In the genomic region with DNA sequence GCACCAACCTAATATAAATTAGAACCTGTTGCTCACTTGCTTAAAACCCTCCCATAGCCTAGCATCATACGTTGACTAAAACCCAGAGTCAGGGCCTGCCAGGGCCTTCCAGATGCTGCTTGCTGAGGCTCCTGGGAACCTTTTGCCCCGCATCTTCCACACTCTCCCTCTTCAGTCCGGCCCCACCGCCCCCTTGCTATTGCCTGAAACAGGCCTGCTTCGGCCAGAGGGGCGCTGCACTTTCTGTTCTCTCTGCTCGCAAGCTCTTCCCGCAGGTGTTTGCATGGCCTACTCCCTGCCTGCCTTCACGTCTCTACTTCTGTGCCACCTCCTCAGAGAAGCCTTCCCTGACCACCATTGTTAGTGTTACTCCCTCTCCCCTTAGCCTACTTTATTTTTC, we compare ENCODE assay signal across 16 cellular contexts.
"Had no signal": no experiment of that assay in that cellular context is flagged by ENCODE, and none has a peak within 500 bp of the region (broad histone marks: within the 10 kb centered on the region; RNA-seq: fewer than 3 reads in every experiment).

No MANE protein-coding gene starts in this region.

- H3K36me3 ChIP-seq: uterus had no signal

- H3K4me1 ChIP-seq: transverse colon, uterus had no signal

- H3K4me3 Mint-ChIP-seq: activated CD8-positive, alpha-beta T cell treated with anti-CD3 and anti-CD28 coated beads for 36 hours; activated T-cell treated with anti-CD3 and anti-CD28 coated beads, Interleukin-2, amount 50 U/mL, for 24 hours; brain; memory B cell; stimulated activated naive CD8-positive, alpha-beta T cell treated with anti-CD3 and anti-CD28 coated beads, Interleukin-15, Interleukin-2, amounts not matched to agents 100 ng/mL and 50 ng/mL, for 24 hours had no signal

- DNase-seq: activated CD8-positive, alpha-beta T cell treated with anti-CD3 and anti-CD28 coated beads for 36 hours; activated effector memory CD4-positive, alpha-beta T cell treated with Interleukin-2 at 50 U/mL for 16 hours; activated T-cell treated with anti-CD3 and anti-CD28 coated beads, Interleukin-2, amount 50 U/mL, for 24 hours; anterior cingulate cortex; caudate nucleus; dorsolateral prefrontal cortex; foreskin fibroblast; T-helper 2 cell; transverse colon; uterus; WERI-Rb-1 had no signal

- H3K27ac ChIP-seq: dorsolateral prefrontal cortex, epithelial cell of prostate, suprapubic skin, transverse colon, uterus, WERI-Rb-1 had no signal

- H3K27ac Mint-ChIP-seq: activated CD8-positive, alpha-beta T cell treated with anti-CD3 and anti-CD28 coated beads for 36 hours; brain; memory B cell had no signal

- H3K9me3 Mint-ChIP-seq: activated CD8-positive, alpha-beta T cell treated with anti-CD3 and anti-CD28 coated beads for 36 hours; activated T-cell treated with anti-CD3 and anti-CD28 coated beads, Interleukin-2, amount 50 U/mL, for 24 hours; brain; memory B cell; stimulated activated naive CD8-positive, alpha-beta T cell treated with anti-CD3 and anti-CD28 coated beads, Interleukin-15, Interleukin-2, amounts not matched to agents 100 ng/mL and 50 ng/mL, for 24 hours had no signal

- ATAC-seq: activated CD8-positive, alpha-beta T cell treated with anti-CD3 and anti-CD28 coated beads for 36 hours had no signal

- H3K4me3 ChIP-seq: dorsolateral prefrontal cortex, suprapubic skin, transverse colon, uterus had no signal

- H3K4me1 Mint-ChIP-seq: brain had no signal

- H3K27me3 Mint-ChIP-seq: activated CD8-positive, alpha-beta T cell treated with anti-CD3 and anti-CD28 coated beads for 36 hours; activated T-cell treated with anti-CD3 and anti-CD28 coated beads, Interleukin-2, amount 50 U/mL, for 24 hours; brain; memory B cell; stimulated activated naive CD8-positive, alpha-beta T cell treated with anti-CD3 and anti-CD28 coated beads, Interleukin-15, Interleukin-2, amounts not matched to agents 100 ng/mL and 50 ng/mL, for 24 hours had no signal

- H3K27me3 ChIP-seq: dorsolateral prefrontal cortex, suprapubic skin, transverse colon, uterus had no signal
